ENCODE assay signal across 1 cellular context in the genomic region with DNA sequence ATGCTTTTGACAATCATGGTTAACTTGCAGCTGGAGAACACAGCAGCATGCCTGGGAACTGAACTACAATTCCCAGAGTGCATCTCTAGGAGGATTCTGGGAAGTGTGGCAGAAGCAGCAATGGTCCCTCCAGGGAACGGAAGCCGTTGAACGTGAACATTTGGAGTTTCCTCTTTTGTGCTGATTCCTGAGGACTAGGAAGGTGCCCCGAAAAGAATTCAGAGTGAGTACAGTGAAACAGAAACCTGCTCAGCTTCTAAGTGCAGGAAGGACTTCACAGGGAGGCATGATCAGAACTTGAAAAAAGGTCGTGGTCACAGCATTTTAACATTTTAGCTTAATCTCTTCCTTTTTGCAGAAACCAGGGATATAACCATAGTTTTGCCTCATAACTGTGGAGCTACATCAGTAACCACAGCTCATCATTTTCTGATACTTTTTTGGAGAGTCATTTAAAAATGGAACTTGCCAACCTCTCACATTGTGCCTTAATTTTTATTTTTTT.
TF ChIP-seq lines count a peak whose summit lies in the region.

A gene (plus strand): TSS at position 111 of the 505 bp plus-strand sequence. CDS start 3,911 bp downstream, outside the sequence.

TF ChIP-seq in HepG2, 621 proteins besides CTCF, POLR2A, EP300 and RAD21 (continued from another document and continues in another):
- TF ChIP-seq, protein P1, sequence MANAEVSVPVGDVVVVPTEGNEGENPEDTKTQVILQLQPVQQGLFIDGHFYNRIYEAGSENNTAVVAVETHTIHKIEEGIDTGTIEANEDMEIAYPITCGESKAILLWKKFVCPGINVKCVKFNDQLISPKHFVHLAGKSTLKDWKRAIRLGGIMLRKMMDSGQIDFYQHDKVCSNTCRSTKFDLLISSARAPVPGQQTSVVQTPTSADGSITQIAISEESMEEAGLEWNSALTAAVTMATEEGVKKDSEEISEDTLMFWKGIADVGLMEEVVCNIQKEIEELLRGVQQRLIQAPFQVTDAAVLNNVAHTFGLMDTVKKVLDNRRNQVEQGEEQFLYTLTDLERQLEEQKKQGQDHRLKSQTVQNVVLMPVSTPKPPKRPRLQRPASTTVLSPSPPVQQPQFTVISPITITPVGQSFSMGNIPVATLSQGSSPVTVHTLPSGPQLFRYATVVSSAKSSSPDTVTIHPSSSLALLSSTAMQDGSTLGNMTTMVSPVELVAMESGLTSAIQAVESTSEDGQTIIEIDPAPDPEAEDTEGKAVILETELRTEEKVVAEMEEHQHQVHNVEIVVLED (CRISPR knock-in tag; IDR thresholded peaks at IDR 0.05; ENCODE audit: borderline replicate concordance) = peak; percentile 86
- TF ChIP-seq, protein P2, sequence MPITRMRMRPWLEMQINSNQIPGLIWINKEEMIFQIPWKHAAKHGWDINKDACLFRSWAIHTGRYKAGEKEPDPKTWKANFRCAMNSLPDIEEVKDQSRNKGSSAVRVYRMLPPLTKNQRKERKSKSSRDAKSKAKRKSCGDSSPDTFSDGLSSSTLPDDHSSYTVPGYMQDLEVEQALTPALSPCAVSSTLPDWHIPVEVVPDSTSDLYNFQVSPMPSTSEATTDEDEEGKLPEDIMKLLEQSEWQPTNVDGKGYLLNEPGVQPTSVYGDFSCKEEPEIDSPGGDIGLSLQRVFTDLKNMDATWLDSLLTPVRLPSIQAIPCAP (CRISPR knock-in tag; IDR thresholded peaks at IDR 0.05; ENCODE audit: low read depth) = no peak
- TF ChIP-seq KLF16 (CRISPR knock-in tag; IDR thresholded peaks at IDR 0.05) (no peak), MTF1 (CRISPR knock-in tag; IDR thresholded peaks at IDR 0.05) (no peak), ZNF354B (CRISPR knock-in tag; IDR thresholded peaks at IDR 0.05) (no peak), ZFP82 (CRISPR knock-in tag; IDR thresholded peaks at IDR 0.05; ENCODE audit: borderline replicate concordance) (no peak), GABPA (IDR thresholded peaks at IDR 0.05; ENCODE audit: low read depth, low read length) (peak; percentile 79), GABPA (CRISPR knock-in tag; IDR thresholded peaks at IDR 0.05; ENCODE audit: low read depth) (peak; percentile 95), ISX (CRISPR knock-in tag; conservative IDR thresholded peaks at IDR 0.05) (0 out of 2 replicates have a peak, but pooled peaks have one; percentile 55), REPIN1 (CRISPR knock-in tag; IDR thresholded peaks at IDR 0.05; ENCODE audit: borderline replicate concordance, low read depth) (peak; percentile 35; the same call in 1 of the 2 replicates), GATAD1 (CRISPR knock-in tag; IDR thresholded peaks at IDR 0.05) (peak; percentile 86), PITX1 (CRISPR knock-in tag; IDR thresholded peaks at IDR 0.05) (peak; percentile 19; the same call in 1 of the 2 replicates), MYNN (CRISPR knock-in tag; IDR thresholded peaks at IDR 0.05; ENCODE audit: low read depth) (peak; percentile 27; the same call in 1 of the 2 replicates), BHLHE40 (IDR thresholded peaks at IDR 0.05; ENCODE audit: low read length) (no peak), ZNF841 (CRISPR knock-in tag; IDR thresholded peaks at IDR 0.05; ENCODE audit: borderline replicate concordance) (no peak), HNRNPL (IDR thresholded peaks at IDR 0.05; ENCODE audit: low read depth, low read length) (no peak), ATF1 (CRISPR knock-in tag; IDR thresholded peaks at IDR 0.05) (peak; percentile 75), MEF2D (CRISPR knock-in tag; IDR thresholded peaks at IDR 0.05) (0 out of 2 replicates have a peak, but pooled peaks have one; percentile 42), ZNF337 (CRISPR knock-in tag; IDR thresholded peaks at IDR 0.05; ENCODE audit: borderline replicate concordance, low read depth) (peak; percentile 47; the same call in 1 of the 2 replicates), MIER3 (CRISPR knock-in tag; IDR thresholded peaks at IDR 0.05; ENCODE audit: borderline replicate concordance) (peak; percentile 77; the same call in 1 of the 2 replicates), ZNF264 (CRISPR knock-in tag; IDR thresholded peaks at IDR 0.05) (0 out of 2 replicates have a peak, but pooled peaks have one; percentile 41), ARNT2 (CRISPR knock-in tag; IDR thresholded peaks at IDR 0.05; ENCODE audit: low read depth) (no peak), MEIS1 (CRISPR knock-in tag; IDR thresholded peaks at IDR 0.05; ENCODE audit: borderline replicate concordance) (peak; percentile 19; the same call in 1 of the 2 replicates), SMAD3 (CRISPR knock-in tag; IDR thresholded peaks at IDR 0.05) (peak; percentile 76; the same call in 1 of the 2 replicates), ZNF124 (CRISPR knock-in tag; IDR thresholded peaks at IDR 0.05) (0 out of 2 replicates have a peak, but pooled peaks have one; percentile 54), YEATS2 (CRISPR knock-in tag; IDR thresholded peaks at IDR 0.05; ENCODE audit: borderline replicate concordance) (peak; percentile 75; the same call in 1 of the 2 replicates), KDM4B (CRISPR knock-in tag; IDR thresholded peaks at IDR 0.05) (0 out of 2 replicates have a peak, but pooled peaks have one; percentile 42), SP140L (CRISPR knock-in tag; IDR thresholded peaks at IDR 0.05; ENCODE audit: borderline replicate concordance) (0 out of 2 replicates have a peak, but pooled peaks have one; percentile 44), SIX4 (CRISPR knock-in tag; IDR thresholded peaks at IDR 0.05) (peak; percentile 22; the same call in 1 of the 2 replicates), TBP (CRISPR knock-in tag; IDR thresholded peaks at IDR 0.05) (peak; percentile 48; the same call in 1 of the 2 replicates)
- TF ChIP-seq, protein P3, sequence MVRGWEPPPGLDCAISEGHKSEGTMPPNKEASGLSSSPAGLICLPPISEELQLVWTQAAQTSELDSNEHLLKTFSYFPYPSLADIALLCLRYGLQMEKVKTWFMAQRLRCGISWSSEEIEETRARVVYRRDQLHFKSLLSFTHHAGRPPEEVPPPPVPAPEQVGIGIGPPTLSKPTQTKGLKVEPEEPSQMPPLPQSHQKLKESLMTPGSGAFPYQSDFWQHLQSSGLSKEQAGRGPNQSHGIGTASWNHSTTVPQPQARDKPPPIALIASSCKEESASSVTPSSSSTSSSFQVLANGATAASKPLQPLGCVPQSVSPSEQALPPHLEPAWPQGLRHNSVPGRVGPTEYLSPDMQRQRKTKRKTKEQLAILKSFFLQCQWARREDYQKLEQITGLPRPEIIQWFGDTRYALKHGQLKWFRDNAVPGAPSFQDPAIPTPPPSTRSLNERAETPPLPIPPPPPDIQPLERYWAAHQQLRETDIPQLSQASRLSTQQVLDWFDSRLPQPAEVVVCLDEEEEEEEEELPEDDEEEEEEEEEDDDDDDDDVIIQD (CRISPR knock-in tag; IDR thresholded peaks at IDR 0.05; ENCODE audit: low read depth) = no peak
- TF ChIP-seq, protein P4, sequence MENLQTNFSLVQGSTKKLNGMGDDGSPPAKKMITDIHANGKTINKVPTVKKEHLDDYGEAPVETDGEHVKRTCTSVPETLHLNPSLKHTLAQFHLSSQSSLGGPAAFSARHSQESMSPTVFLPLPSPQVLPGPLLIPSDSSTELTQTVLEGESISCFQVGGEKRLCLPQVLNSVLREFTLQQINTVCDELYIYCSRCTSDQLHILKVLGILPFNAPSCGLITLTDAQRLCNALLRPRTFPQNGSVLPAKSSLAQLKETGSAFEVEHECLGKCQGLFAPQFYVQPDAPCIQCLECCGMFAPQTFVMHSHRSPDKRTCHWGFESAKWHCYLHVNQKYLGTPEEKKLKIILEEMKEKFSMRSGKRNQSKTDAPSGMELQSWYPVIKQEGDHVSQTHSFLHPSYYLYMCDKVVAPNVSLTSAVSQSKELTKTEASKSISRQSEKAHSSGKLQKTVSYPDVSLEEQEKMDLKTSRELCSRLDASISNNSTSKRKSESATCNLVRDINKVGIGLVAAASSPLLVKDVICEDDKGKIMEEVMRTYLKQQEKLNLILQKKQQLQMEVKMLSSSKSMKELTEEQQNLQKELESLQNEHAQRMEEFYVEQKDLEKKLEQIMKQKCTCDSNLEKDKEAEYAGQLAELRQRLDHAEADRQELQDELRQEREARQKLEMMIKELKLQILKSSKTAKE (CRISPR knock-in tag; IDR thresholded peaks at IDR 0.05; ENCODE audit: borderline replicate concordance) = no peak
- TF ChIP-seq, protein P5, sequence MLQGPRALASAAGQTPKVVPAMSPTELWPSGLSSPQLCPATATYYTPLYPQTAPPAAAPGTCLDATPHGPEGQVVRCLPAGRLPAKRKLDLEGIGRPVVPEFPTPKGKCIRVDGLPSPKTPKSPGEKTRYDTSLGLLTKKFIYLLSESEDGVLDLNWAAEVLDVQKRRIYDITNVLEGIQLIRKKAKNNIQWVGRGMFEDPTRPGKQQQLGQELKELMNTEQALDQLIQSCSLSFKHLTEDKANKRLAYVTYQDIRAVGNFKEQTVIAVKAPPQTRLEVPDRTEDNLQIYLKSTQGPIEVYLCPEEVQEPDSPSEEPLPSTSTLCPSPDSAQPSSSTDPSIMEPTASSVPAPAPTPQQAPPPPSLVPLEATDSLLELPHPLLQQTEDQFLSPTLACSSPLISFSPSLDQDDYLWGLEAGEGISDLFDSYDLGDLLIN (CRISPR knock-in tag; IDR thresholded peaks at IDR 0.05; ENCODE audit: borderline replicate concordance) = 0 out of 2 replicates have a peak, but pooled peaks have one; percentile 36
- TF ChIP-seq, protein P6, sequence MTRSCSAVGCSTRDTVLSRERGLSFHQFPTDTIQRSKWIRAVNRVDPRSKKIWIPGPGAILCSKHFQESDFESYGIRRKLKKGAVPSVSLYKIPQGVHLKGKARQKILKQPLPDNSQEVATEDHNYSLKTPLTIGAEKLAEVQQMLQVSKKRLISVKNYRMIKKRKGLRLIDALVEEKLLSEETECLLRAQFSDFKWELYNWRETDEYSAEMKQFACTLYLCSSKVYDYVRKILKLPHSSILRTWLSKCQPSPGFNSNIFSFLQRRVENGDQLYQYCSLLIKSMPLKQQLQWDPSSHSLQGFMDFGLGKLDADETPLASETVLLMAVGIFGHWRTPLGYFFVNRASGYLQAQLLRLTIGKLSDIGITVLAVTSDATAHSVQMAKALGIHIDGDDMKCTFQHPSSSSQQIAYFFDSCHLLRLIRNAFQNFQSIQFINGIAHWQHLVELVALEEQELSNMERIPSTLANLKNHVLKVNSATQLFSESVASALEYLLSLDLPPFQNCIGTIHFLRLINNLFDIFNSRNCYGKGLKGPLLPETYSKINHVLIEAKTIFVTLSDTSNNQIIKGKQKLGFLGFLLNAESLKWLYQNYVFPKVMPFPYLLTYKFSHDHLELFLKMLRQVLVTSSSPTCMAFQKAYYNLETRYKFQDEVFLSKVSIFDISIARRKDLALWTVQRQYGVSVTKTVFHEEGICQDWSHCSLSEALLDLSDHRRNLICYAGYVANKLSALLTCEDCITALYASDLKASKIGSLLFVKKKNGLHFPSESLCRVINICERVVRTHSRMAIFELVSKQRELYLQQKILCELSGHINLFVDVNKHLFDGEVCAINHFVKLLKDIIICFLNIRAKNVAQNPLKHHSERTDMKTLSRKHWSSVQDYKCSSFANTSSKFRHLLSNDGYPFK (CRISPR knock-in tag; IDR thresholded peaks at IDR 0.05; ENCODE audit: borderline replicate concordance) = peak; percentile 97
- TF ChIP-seq, protein P7, sequence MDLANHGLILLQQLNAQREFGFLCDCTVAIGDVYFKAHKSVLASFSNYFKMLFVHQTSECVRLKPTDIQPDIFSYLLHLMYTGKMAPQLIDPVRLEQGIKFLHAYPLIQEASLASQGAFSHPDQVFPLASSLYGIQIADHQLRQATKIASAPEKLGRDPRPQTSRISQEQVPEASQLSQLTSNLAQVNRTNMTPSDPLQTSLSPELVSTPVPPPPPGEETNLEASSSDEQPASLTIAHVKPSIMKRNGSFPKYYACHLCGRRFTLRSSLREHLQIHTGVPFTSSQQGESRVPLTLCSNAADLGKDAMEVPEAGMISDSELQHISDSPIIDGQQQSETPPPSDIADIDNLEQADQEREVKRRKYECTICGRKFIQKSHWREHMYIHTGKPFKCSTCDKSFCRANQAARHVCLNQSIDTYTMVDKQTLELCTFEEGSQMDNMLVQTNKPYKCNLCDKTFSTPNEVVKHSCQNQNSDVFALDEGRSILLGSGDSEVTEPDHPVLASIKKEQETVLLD (CRISPR knock-in tag; IDR thresholded peaks at IDR 0.05; ENCODE audit: low read depth) = no peak
- TF ChIP-seq, protein P8, sequence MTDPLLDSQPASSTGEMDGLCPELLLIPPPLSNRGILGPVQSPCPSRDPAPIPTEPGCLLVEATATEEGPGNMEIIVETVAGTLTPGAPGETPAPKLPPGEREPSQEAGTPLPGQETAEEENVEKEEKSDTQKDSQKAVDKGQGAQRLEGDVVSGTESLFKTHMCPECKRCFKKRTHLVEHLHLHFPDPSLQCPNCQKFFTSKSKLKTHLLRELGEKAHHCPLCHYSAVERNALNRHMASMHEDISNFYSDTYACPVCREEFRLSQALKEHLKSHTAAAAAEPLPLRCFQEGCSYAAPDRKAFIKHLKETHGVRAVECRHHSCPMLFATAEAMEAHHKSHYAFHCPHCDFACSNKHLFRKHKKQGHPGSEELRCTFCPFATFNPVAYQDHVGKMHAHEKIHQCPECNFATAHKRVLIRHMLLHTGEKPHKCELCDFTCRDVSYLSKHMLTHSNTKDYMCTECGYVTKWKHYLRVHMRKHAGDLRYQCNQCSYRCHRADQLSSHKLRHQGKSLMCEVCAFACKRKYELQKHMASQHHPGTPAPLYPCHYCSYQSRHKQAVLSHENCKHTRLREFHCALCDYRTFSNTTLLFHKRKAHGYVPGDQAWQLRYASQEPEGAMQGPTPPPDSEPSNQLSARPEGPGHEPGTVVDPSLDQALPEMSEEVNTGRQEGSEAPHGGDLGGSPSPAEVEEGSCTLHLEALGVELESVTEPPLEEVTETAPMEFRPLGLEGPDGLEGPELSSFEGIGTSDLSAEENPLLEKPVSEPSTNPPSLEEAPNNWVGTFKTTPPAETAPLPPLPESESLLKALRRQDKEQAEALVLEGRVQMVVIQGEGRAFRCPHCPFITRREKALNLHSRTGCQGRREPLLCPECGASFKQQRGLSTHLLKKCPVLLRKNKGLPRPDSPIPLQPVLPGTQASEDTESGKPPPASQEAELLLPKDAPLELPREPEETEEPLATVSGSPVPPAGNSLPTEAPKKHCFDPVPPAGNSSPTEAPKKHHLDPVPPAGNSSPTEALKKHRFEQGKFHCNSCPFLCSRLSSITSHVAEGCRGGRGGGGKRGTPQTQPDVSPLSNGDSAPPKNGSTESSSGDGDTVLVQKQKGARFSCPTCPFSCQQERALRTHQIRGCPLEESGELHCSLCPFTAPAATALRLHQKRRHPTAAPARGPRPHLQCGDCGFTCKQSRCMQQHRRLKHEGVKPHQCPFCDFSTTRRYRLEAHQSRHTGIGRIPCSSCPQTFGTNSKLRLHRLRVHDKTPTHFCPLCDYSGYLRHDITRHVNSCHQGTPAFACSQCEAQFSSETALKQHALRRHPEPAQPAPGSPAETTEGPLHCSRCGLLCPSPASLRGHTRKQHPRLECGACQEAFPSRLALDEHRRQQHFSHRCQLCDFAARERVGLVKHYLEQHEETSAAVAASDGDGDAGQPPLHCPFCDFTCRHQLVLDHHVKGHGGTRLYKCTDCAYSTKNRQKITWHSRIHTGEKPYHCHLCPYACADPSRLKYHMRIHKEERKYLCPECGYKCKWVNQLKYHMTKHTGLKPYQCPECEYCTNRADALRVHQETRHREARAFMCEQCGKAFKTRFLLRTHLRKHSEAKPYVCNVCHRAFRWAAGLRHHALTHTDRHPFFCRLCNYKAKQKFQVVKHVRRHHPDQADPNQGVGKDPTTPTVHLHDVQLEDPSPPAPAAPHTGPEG (CRISPR knock-in tag; IDR thresholded peaks at IDR 0.05) = peak; percentile 14; the same call in 1 of the 2 replicates
- TF ChIP-seq, protein P9, sequence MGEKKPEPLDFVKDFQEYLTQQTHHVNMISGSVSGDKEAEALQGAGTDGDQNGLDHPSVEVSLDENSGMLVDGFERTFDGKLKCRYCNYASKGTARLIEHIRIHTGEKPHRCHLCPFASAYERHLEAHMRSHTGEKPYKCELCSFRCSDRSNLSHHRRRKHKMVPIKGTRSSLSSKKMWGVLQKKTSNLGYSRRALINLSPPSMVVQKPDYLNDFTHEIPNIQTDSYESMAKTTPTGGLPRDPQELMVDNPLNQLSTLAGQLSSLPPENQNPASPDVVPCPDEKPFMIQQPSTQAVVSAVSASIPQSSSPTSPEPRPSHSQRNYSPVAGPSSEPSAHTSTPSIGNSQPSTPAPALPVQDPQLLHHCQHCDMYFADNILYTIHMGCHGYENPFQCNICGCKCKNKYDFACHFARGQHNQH (CRISPR knock-in tag; IDR thresholded peaks at IDR 0.05) = peak; percentile 28; the same call in 1 of the 2 replicates
